Comparison of ENCODE assay signal across 1 cellular context in the genomic region with DNA sequence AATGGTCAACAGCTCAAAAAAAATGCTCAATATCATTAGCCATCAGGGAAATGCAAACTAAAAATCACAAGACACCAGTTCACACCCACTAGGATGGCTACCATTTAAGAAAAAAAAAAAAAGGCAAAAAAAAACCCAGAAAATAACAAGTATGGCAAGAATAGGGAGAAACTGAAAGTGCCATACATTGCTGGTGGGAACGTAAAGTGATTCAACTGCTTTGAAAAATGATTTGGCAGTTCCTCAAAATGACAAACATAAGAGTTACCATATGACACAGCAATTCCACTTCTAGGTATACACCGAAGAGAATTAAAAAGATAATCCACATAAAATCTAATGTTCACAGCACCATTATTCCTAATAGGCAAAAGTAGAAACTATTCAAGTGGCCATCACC.
TF ChIP-seq lines count a peak whose summit lies in the region.

No MANE protein-coding gene starts in this region.

TF ChIP-seq in GM12878, 131 proteins besides CTCF, POLR2A, EP300 and RAD21 (continued from another document and continues in another):
- TF ChIP-seq, protein P1, sequence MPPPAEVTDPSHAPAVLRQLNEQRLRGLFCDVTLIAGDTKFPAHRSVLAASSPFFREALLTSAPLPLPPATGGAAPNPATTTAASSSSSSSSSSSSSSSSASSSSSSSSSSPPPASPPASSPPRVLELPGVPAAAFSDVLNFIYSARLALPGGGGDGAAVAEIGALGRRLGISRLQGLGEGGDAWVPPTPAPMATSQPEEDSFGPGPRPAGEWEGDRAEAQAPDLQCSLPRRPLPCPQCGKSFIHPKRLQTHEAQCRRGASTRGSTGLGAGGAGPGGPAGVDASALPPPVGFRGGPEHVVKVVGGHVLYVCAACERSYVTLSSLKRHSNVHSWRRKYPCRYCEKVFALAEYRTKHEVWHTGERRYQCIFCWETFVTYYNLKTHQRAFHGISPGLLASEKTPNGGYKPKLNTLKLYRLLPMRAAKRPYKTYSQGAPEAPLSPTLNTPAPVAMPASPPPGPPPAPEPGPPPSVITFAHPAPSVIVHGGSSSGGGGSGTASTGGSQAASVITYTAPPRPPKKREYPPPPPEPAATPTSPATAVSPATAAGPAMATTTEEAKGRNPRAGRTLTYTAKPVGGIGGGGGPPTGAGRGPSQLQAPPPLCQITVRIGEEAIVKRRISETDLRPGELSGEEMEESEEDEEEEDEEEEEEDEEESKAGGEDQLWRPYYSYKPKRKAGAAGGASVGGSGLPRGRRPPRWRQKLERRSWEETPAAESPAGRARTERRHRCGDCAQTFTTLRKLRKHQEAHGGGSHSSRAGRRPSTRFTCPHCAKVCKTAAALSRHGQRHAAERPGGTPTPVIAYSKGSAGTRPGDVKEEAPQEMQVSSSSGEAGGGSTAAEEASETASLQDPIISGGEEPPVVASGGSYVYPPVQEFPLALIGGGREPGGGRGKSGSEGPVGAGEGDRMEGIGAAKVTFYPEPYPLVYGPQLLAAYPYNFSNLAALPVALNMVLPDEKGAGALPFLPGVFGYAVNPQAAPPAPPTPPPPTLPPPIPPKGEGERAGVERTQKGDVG (CRISPR knock-in tag; IDR thresholded peaks at IDR 0.05), result no peak
- TF ChIP-seq TCF12 (IDR thresholded peaks at IDR 0.05; ENCODE audit: low read depth, low read length) (no peak), SREBF1 (IDR thresholded peaks at IDR 0.05; ENCODE audit: low read length) (no peak), CBX3 (IDR thresholded peaks at IDR 0.05; ENCODE audit: borderline replicate concordance, low read depth) (no peak), YY1 (IDR thresholded peaks at IDR 0.05; ENCODE audit: low read depth, low read length) (no peak), PAX5 (IDR thresholded peaks at IDR 0.05; ENCODE audit: borderline replicate concordance, low read depth, low read length) (no peak), IRF4 (IDR thresholded peaks at IDR 0.05; ENCODE audit: low read depth, low read length) (no peak), LARP7 (IDR thresholded peaks at IDR 0.05) (no peak), HDAC6 (IDR thresholded peaks at IDR 0.05; ENCODE audit: unreplicated experiment) (no peak), RB1 (IDR thresholded peaks at IDR 0.05; ENCODE audit: borderline replicate concordance) (no peak), ZNF622 (IDR thresholded peaks at IDR 0.05) (no peak), ESRRA (IDR thresholded peaks at IDR 0.05; ENCODE audit: low read length) (no peak), NR2F1 (conservative IDR thresholded peaks at IDR 0.05) (no peak), CHD1 (IDR thresholded peaks at IDR 0.05; ENCODE audit: low read depth, low read length) (no peak), ZBTB33 (IDR thresholded peaks at IDR 0.05) (no peak), BACH1 (IDR thresholded peaks at IDR 0.05; ENCODE audit: borderline replicate concordance) (peak; percentile 95; the same call in 1 of the 2 replicates), YBX1 (IDR thresholded peaks at IDR 0.05) (no peak), KLF5 (IDR thresholded peaks at IDR 0.05; ENCODE audit: partially characterized antibody) (no peak), PML (IDR thresholded peaks at IDR 0.05; ENCODE audit: low read length) (no peak), NFIC (IDR thresholded peaks at IDR 0.05; ENCODE audit: low read depth, low read length) (peak; percentile 41; the same call in 1 of the 2 replicates), NRF1 (conservative IDR thresholded peaks at IDR 0.05; ENCODE audit: low read depth, low read length) (no peak), JUND (IDR thresholded peaks at IDR 0.05; ENCODE audit: low read depth, low read length) (no peak), TCF7 (IDR thresholded peaks at IDR 0.05; ENCODE audit: borderline replicate concordance) (0 out of 2 replicates have a peak, but pooled peaks have one; percentile 33), SUPT20H (IDR thresholded peaks at IDR 0.05; ENCODE audit: borderline replicate concordance, control insufficient read depth, low read depth, low read length) (no peak), MXI1 (IDR thresholded peaks at IDR 0.05; ENCODE audit: low read depth, low read length) (no peak), CHD2 (IDR thresholded peaks at IDR 0.05; ENCODE audit: borderline replicate concordance, low read depth, low read length) (no peak), ZNF274 (IDR thresholded peaks at IDR 0.05; ENCODE audit: insufficient read depth, insufficient read length) (no peak), TCF3 (IDR thresholded peaks at IDR 0.05; ENCODE audit: borderline replicate concordance, insufficient read depth, low read depth, low read length) (no peak), STAT1 (conservative IDR thresholded peaks at IDR 0.05) (no peak), FOXM1 (IDR thresholded peaks at IDR 0.05; ENCODE audit: low read depth, low read length) (0 out of 2 replicates have a peak, but pooled peaks have one; percentile 35), KDM1A (IDR thresholded peaks at IDR 0.05; ENCODE audit: borderline replicate concordance) (no peak), MTA3 (IDR thresholded peaks at IDR 0.05; ENCODE audit: borderline replicate concordance, low read length) (no peak), PBX3 (IDR thresholded peaks at IDR 0.05; ENCODE audit: insufficient replicate concordance, low read depth, low read length) (no peak), BRCA1 (IDR thresholded peaks at IDR 0.05; ENCODE audit: low read depth, low read length) (no peak), EZH2 (IDR thresholded peaks at IDR 0.05; ENCODE audit: borderline replicate concordance, control insufficient read depth, low read depth, low read length) (no peak)
- TF ChIP-seq, protein P2, sequence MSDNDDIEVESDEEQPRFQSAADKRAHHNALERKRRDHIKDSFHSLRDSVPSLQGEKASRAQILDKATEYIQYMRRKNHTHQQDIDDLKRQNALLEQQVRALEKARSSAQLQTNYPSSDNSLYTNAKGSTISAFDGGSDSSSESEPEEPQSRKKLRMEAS (IDR thresholded peaks at IDR 0.05; ENCODE audit: low read depth, low read length), result no peak
- TF ChIP-seq, protein P3, sequence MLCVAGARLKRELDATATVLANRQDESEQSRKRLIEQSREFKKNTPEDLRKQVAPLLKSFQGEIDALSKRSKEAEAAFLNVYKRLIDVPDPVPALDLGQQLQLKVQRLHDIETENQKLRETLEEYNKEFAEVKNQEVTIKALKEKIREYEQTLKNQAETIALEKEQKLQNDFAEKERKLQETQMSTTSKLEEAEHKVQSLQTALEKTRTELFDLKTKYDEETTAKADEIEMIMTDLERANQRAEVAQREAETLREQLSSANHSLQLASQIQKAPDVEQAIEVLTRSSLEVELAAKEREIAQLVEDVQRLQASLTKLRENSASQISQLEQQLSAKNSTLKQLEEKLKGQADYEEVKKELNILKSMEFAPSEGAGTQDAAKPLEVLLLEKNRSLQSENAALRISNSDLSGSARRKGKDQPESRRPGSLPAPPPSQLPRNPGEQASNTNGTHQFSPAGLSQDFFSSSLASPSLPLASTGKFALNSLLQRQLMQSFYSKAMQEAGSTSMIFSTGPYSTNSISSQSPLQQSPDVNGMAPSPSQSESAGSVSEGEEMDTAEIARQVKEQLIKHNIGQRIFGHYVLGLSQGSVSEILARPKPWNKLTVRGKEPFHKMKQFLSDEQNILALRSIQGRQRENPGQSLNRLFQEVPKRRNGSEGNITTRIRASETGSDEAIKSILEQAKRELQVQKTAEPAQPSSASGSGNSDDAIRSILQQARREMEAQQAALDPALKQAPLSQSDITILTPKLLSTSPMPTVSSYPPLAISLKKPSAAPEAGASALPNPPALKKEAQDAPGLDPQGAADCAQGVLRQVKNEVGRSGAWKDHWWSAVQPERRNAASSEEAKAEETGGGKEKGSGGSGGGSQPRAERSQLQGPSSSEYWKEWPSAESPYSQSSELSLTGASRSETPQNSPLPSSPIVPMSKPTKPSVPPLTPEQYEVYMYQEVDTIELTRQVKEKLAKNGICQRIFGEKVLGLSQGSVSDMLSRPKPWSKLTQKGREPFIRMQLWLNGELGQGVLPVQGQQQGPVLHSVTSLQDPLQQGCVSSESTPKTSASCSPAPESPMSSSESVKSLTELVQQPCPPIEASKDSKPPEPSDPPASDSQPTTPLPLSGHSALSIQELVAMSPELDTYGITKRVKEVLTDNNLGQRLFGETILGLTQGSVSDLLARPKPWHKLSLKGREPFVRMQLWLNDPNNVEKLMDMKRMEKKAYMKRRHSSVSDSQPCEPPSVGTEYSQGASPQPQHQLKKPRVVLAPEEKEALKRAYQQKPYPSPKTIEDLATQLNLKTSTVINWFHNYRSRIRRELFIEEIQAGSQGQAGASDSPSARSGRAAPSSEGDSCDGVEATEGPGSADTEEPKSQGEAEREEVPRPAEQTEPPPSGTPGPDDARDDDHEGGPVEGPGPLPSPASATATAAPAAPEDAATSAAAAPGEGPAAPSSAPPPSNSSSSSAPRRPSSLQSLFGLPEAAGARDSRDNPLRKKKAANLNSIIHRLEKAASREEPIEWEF (IDR thresholded peaks at IDR 0.05; ENCODE audit: insufficient replicate concordance, low read depth, low read length), result no peak
- TF ChIP-seq, protein P4, sequence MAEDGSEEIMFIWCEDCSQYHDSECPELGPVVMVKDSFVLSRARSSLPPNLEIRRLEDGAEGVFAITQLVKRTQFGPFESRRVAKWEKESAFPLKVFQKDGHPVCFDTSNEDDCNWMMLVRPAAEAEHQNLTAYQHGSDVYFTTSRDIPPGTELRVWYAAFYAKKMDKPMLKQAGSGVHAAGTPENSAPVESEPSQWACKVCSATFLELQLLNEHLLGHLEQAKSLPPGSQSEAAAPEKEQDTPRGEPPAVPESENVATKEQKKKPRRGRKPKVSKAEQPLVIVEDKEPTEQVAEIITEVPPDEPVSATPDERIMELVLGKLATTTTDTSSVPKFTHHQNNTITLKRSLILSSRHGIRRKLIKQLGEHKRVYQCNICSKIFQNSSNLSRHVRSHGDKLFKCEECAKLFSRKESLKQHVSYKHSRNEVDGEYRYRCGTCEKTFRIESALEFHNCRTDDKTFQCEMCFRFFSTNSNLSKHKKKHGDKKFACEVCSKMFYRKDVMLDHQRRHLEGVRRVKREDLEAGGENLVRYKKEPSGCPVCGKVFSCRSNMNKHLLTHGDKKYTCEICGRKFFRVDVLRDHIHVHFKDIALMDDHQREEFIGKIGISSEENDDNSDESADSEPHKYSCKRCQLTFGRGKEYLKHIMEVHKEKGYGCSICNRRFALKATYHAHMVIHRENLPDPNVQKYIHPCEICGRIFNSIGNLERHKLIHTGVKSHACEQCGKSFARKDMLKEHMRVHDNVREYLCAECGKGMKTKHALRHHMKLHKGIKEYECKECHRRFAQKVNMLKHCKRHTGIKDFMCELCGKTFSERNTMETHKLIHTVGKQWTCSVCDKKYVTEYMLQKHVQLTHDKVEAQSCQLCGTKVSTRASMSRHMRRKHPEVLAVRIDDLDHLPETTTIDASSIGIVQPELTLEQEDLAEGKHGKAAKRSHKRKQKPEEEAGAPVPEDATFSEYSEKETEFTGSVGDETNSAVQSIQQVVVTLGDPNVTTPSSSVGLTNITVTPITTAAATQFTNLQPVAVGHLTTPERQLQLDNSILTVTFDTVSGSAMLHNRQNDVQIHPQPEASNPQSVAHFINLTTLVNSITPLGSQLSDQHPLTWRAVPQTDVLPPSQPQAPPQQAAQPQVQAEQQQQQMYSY (CRISPR knock-in tag; IDR thresholded peaks at IDR 0.05), result no peak
- TF ChIP-seq, protein P5, sequence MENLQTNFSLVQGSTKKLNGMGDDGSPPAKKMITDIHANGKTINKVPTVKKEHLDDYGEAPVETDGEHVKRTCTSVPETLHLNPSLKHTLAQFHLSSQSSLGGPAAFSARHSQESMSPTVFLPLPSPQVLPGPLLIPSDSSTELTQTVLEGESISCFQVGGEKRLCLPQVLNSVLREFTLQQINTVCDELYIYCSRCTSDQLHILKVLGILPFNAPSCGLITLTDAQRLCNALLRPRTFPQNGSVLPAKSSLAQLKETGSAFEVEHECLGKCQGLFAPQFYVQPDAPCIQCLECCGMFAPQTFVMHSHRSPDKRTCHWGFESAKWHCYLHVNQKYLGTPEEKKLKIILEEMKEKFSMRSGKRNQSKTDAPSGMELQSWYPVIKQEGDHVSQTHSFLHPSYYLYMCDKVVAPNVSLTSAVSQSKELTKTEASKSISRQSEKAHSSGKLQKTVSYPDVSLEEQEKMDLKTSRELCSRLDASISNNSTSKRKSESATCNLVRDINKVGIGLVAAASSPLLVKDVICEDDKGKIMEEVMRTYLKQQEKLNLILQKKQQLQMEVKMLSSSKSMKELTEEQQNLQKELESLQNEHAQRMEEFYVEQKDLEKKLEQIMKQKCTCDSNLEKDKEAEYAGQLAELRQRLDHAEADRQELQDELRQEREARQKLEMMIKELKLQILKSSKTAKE (IDR thresholded peaks at IDR 0.05; ENCODE audit: low read depth, poor library complexity, severe bottlenecking), result peak; percentile 25
- TF ChIP-seq, protein P6, sequence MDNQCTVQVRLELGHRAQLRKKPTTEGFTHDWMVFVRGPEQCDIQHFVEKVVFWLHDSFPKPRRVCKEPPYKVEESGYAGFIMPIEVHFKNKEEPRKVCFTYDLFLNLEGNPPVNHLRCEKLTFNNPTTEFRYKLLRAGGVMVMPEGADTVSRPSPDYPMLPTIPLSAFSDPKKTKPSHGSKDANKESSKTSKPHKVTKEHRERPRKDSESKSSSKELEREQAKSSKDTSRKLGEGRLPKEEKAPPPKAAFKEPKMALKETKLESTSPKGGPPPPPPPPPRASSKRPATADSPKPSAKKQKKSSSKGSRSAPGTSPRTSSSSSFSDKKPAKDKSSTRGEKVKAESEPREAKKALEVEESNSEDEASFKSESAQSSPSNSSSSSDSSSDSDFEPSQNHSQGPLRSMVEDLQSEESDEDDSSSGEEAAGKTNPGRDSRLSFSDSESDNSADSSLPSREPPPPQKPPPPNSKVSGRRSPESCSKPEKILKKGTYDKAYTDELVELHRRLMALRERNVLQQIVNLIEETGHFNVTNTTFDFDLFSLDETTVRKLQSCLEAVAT (IDR thresholded peaks at IDR 0.05), result peak; percentile 61
